In the genomic region with DNA sequence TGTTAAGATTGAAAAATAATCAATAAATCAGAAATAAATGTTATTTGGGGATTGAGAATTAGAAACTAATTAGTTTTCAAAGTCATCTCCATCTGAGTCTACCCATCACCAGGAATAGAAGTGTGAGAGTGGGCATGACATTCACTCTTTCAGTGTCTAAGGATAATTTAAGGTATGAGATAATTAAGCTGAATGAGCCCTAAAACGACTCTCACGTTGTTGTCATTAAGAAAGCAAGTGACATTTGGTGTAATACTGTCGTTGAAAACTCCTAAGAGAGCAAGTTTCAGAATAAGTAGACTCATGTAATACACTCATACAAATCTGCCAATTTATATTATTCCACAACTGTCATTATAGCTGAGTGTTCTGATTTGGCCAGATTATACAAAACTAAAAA, we compare ENCODE assay signal across 21 cellular contexts. TPM values are rescaled to one million over a fixed set of nuclear protein-coding genes. Genes with fewer than 3 reads are reported as not detected.
"Had no signal": no experiment of that assay in that cellular context is flagged by ENCODE, and none has a peak within 500 bp of the region (broad histone marks: within the 10 kb centered on the region; RNA-seq: fewer than 3 reads in every experiment).

No MANE protein-coding gene starts in this region.

- H3K27me3 ChIP-seq: esophagus muscularis mucosa, heart right ventricle, right atrium auricular region, tibial nerve, vagina had no signal

- H3K36me3 Mint-ChIP-seq: naive B cell had no signal

- H3K9me3 Mint-ChIP-seq: activated CD4-positive, alpha-beta T cell treated with anti-CD3 and anti-CD28 coated beads, Interleukin-2, amount 10 ng/mL, durations not matched to agents 24 days and 14 days; neural crest cell had no signal

- H3K4me1 Mint-ChIP-seq: activated CD4-positive, alpha-beta T cell treated with anti-CD3 and anti-CD28 coated beads, Interleukin-2, amount 10 ng/mL, durations not matched to agents 24 days and 14 days; naive B cell had no signal

- H3K4me1 ChIP-seq: prostate gland, right atrium auricular region, vagina had no signal

- H3K27me3 Mint-ChIP-seq: activated CD4-positive, alpha-beta T cell treated with anti-CD3 and anti-CD28 coated beads, Interleukin-2, amount 10 ng/mL, durations not matched to agents 24 days and 14 days; activated CD8-positive, alpha-beta T cell treated with anti-CD3 and anti-CD28 coated beads for 36 hours; naive B cell had no signal

- H3K4me3 Mint-ChIP-seq: activated CD4-positive, alpha-beta T cell treated with anti-CD3 and anti-CD28 coated beads, Interleukin-2, amount 10 ng/mL, durations not matched to agents 24 days and 14 days; activated CD8-positive, alpha-beta T cell treated with anti-CD3 and anti-CD28 coated beads for 36 hours; activated naive CD4-positive, alpha-beta T cell treated with anti-CD3 and anti-CD28 coated beads for 36 hours; naive B cell; neural crest cell had no signal

- H3K9me3 ChIP-seq: esophagus muscularis mucosa, left ventricle myocardium inferior, mucosa of descending colon, prostate gland, right atrium auricular region, tibial nerve, vagina had no signal

- H3K27ac ChIP-seq: coronary artery, esophagus muscularis mucosa, prostate gland, right atrium auricular region, vagina had no signal

- DNase-seq: activated CD4-positive, alpha-beta T cell treated with anti-CD3 and anti-CD28 coated beads, Interleukin-2, amount 10 ng/mL, durations not matched to agents 24 days and 14 days; activated CD8-positive, alpha-beta T cell treated with anti-CD3 and anti-CD28 coated beads for 36 hours; activated naive CD4-positive, alpha-beta T cell treated with anti-CD3 and anti-CD28 coated beads for 36 hours; activated T-cell treated with anti-CD3 and anti-CD28 coated beads, Interleukin-2, amount 50 U/mL, for 1 hour; anterior cingulate cortex; effector CD4-positive, alpha-beta T cell; heart right ventricle; left ventricle myocardium inferior; mucosa of descending colon; naive B cell; stimulated activated naive CD8-positive, alpha-beta T cell treated with anti-CD3 and anti-CD28 coated beads, Interleukin-15, Interleukin-2, amounts not matched to agents 100 U/mL and 50 U/mL, for 24 hours; substantia nigra; T-helper 9 cell had no signal

- H3K27ac Mint-ChIP-seq: activated CD4-positive, alpha-beta T cell treated with anti-CD3 and anti-CD28 coated beads, Interleukin-2, amount 10 ng/mL, durations not matched to agents 24 days and 14 days; activated CD8-positive, alpha-beta T cell treated with anti-CD3 and anti-CD28 coated beads for 36 hours; activated naive CD4-positive, alpha-beta T cell treated with anti-CD3 and anti-CD28 coated beads for 36 hours; activated T-helper 2 cell treated with anti-CD3 and anti-CD28 coated beads, Interferon-gamma antibody, Interleukin-2, Interleukin-4, amounts not matched to agents 10 μg/mL and 5 μg/mL and 100 μg/mL, durations not matched to agents 14 hours and 24 hours and 36 hours had no signal

- ATAC-seq: activated CD8-positive, alpha-beta T cell treated with anti-CD3 and anti-CD28 coated beads for 36 hours; mucosa of descending colon; stimulated activated naive CD8-positive, alpha-beta T cell treated with anti-CD3 and anti-CD28 coated beads, Interleukin-15, Interleukin-2, amounts not matched to agents 100 U/mL and 50 U/mL, for 24 hours had no signal

- H3K4me3 ChIP-seq: coronary artery, esophagus muscularis mucosa, heart right ventricle, mucosa of descending colon, prostate gland, right atrium auricular region, tibial nerve, vagina had no signal

- H3K36me3 ChIP-seq: esophagus muscularis mucosa, heart right ventricle, left ventricle myocardium inferior, prostate gland, right atrium auricular region, tibial nerve, vagina had no signal

RNA-seq across cellular contexts. Expression of gene AGMO, which starts 7.1 kb away (rescaled TPM):
- total RNA-seq: activated CD4-positive, alpha-beta T cell treated with anti-CD3 and anti-CD28 coated beads, Interleukin-2, amount 10 ng/mL, durations not matched to agents 24 days and 14 days; activated CD8-positive, alpha-beta T cell treated with anti-CD3 and anti-CD28 coated beads for 36 hours; activated naive CD4-positive, alpha-beta T cell treated with anti-CD3 and anti-CD28 coated beads for 36 hours; activated T-helper 2 cell treated with anti-CD3 and anti-CD28 coated beads, Interferon-gamma antibody, Interleukin-2, Interleukin-4, amounts not matched to agents 10 μg/mL and 5 μg/mL and 100 μg/mL, durations not matched to agents 14 hours and 24 hours and 36 hours had no signal
